1 cellular context compared by ENCODE assay signal in genomic region chr5:93570294-93571110, GRCh38.
TF ChIP-seq lines count a peak whose summit lies in the region.

No MANE protein-coding gene starts in this region.

TF ChIP-seq in H1, 55 proteins besides CTCF, POLR2A, EP300 and RAD21 (continued from another document):
- TF ChIP-seq SIN3A (conservative IDR thresholded peaks at IDR 0.05 in 1 of 2, IDR thresholded peaks at IDR 0.05 in 1 of 2; ENCODE audit: low read depth in 1 of 2, low read length in 2 of 2) (no peak), SRF (IDR thresholded peaks at IDR 0.05; ENCODE audit: low read depth, low read length) (peak; percentile 98), CBX8 (IDR thresholded peaks at IDR 0.05; ENCODE audit: borderline replicate concordance, low read depth, low read length) (no peak), RNF2 (IDR thresholded peaks at IDR 0.05; ENCODE audit: borderline replicate concordance, low read depth, low read length, missing control alignments, poor library complexity, severe bottlenecking) (peak; percentile 67), BACH1 (IDR thresholded peaks at IDR 0.05; ENCODE audit: low read length) (no peak), NANOG (IDR thresholded peaks at IDR 0.05; ENCODE audit: insufficient read depth, low read depth, low read length, poor library complexity, severe bottlenecking) (peak; percentile 19), ASH2L (IDR thresholded peaks at IDR 0.05; ENCODE audit: low read length) (peak; percentile 64), TAF7 (optimal IDR thresholded peaks at IDR 0.05; ENCODE audit: borderline replicate concordance, low read depth, low read length) (peak; percentile 18), GABPA (IDR thresholded peaks at IDR 0.05; ENCODE audit: borderline replicate concordance, insufficient read depth, low read length) (peak; percentile 61; the same call in 1 of the 2 replicates), E2F6 (IDR thresholded peaks at IDR 0.05) (peak; percentile 73), EZH2 (IDR thresholded peaks at IDR 0.05; ENCODE audit: low read depth, low read length, severe bottlenecking) (peak; percentile 80), SUZ12 (IDR thresholded peaks at IDR 0.05; ENCODE audit: low read length) (peak; percentile 68)
